ENCODE assay signal across 21 cellular contexts in genomic region chr14:61151276-61151675, GRCh38.
DNase-seq lines count a peak whose midpoint lies in the region; ATAC-seq, FAIRE-seq and TF ChIP-seq lines count a peak whose summit lies in the region.
"Had no signal": no experiment of that assay in that cellular context is flagged by ENCODE, and none has a peak within 500 bp of the region (broad histone marks: within the 10 kb centered on the region; RNA-seq: fewer than 3 reads in every experiment).

No MANE protein-coding gene starts in this region.

- H3K36me3 ChIP-seq in SK-N-SH (replicated peaks in 1 of 2; ENCODE audit: control insufficient read depth in 1 of 2, insufficient read depth in 2 of 2, low read length in 1 of 2) (no peaks in the 10 kb centered on the region), brain microvascular endothelial cell (replicated peaks) (no peaks in the 10 kb centered on the region)
- no peaks in the 10 kb centered on the region for H3K36me3 ChIP-seq in CD8-positive, alpha-beta T cell (ENCODE audit: insufficient read depth, low read length)

- no peak overlapping the region for H3K9ac ChIP-seq in SK-N-SH

- H3K27ac Mint-ChIP-seq in CD8-positive, alpha-beta T cell = no peak overlapping the region
- no peak overlapping the region for H3K27ac Mint-ChIP-seq in mesothelial cell of epicardium

- no peak overlapping the region for H3K4me3 ChIP-seq in SK-N-SH (ENCODE audit: low read depth in 2 of 2, low read length in 1 of 2)
- H3K4me3 ChIP-seq in brain microvascular endothelial cell (ENCODE audit: low read depth, low read length) = no peak overlapping the region
- no peak overlapping the region for H3K4me3 ChIP-seq in CD8-positive, alpha-beta T cell (ENCODE audit: low read depth, low read length)

- H3K9me3 ChIP-seq in SK-N-SH = no peaks in the 10 kb centered on the region
- H3K9me3 ChIP-seq in CD8-positive, alpha-beta T cell (ENCODE audit: low read length) = no peaks in the 10 kb centered on the region
- H3K9me3 ChIP-seq: Caco-2 had no signal

- no peak for ATAC-seq in SK-N-SH treated with all-trans-retinoic acid at 6 μM for 48 hours
- no peak for ATAC-seq in CD8-positive, alpha-beta T cell
- ATAC-seq in HG03196 (IDR thresholded peaks at IDR 0.05; ENCODE audit: unreplicated experiment) = no peak
- ATAC-seq: HepG2 had no signal

- TF ChIP-seq RAD21 in SK-N-SH (IDR thresholded peaks at IDR 0.05; ENCODE audit: low read length) = no peak

- peak overlapping the region; percentile 1 to 90; a peak in 3 of 4 replicates for H3K27ac ChIP-seq in SK-N-SH (ENCODE audit: low read depth in 2 of 2, low read length in 1 of 2)
- peak overlapping the region; percentile 55 for H3K27ac ChIP-seq in brain microvascular endothelial cell
- H3K27ac ChIP-seq in CD8-positive, alpha-beta T cell (ENCODE audit: low read depth, low read length) = no peak overlapping the region
- H3K27ac ChIP-seq: 22Rv1, C4-2B had no signal

- CTCF ChIA-PET in SK-N-SH (lab: Yijun Ruan, JAX) = interaction anchor here (0.7 kb wide), 1 partner anchor 994 kb away, joined by 3 read pairs; no protein-coding TSS in a partner anchor
- CTCF ChIA-PET in CD8-positive, alpha-beta T cell (lab: Charles Lee) = no interaction called here

- no peaks in the 10 kb centered on the region for H3K27me3 ChIP-seq in SK-N-SH (ENCODE audit: insufficient read depth)
- H3K27me3 ChIP-seq in brain microvascular endothelial cell (replicated peaks) = no peaks in the 10 kb centered on the region
- H3K27me3 ChIP-seq in CD8-positive, alpha-beta T cell (ENCODE audit: insufficient read depth, low read length) = no peaks in the 10 kb centered on the region

- peaks cover 45% of the 10 kb centered on the region for H3F3A ChIP-seq in SK-N-SH (replicated peaks; ENCODE audit: insufficient read depth)

- H3K4me3 Mint-ChIP-seq in CD8-positive, alpha-beta T cell = no peak overlapping the region
- no peak overlapping the region for H3K4me3 Mint-ChIP-seq in mesothelial cell of epicardium

- H3K36me3 Mint-ChIP-seq in CD8-positive, alpha-beta T cell = no peaks in the 10 kb centered on the region
- H3K36me3 Mint-ChIP-seq in mesothelial cell of epicardium = no peaks in the 10 kb centered on the region

- POLR2A ChIA-PET in SK-N-SH (lab: Yijun Ruan, JAX) = no interaction called here
- POLR2A ChIA-PET in CD8-positive, alpha-beta T cell (lab: Charles Lee) = no interaction called here

- TF ChIP-seq EP300 in SK-N-SH (IDR thresholded peaks at IDR 0.05; ENCODE audit: borderline replicate concordance in 1 of 2, low read depth in 1 of 2, low read length in 1 of 2) = no peak

- peaks cover 16% of the 10 kb centered on the region for H3K27me3 Mint-ChIP-seq in CD8-positive, alpha-beta T cell (ENCODE audit: low read depth)
- no peaks in the 10 kb centered on the region for H3K27me3 Mint-ChIP-seq in mesothelial cell of epicardium (ENCODE audit: low read depth)

- DNase-seq in SK-N-SH (no peak), brain microvascular endothelial cell (no peak), iris pigment epithelial cell (ENCODE audit: low read depth) (peak; percentile 31), urothelium cell line (ENCODE audit: low spot score) (no peak), mesothelial cell of epicardium (ENCODE audit: low spot score in 2 of 2, unreplicated experiment in 2 of 2) (no peak)
- DNase-seq in CD8-positive, alpha-beta T cell = no peak
- DNase-seq: Caco-2, DMS53, GOT3, Karpas-422, NCI-H187 treated with DMSO at 0.1 percent for 48 hours, NCI-H2171, NCI-H82, SHP77 treated with DMSO at 0.1 percent for 48 hours had no signal

- no peaks in the 10 kb centered on the region for H3K9me2 ChIP-seq in SK-N-SH

- in situ Hi-C loops in brain microvascular endothelial cell (cut with HindIII; ENCODE audit: low pct_ligation_motif_present, low sequenced_read_pairs) = no loop called here

- H3K4me1 ChIP-seq in SK-N-SH (ENCODE audit: control insufficient read depth in 1 of 2, insufficient read depth in 2 of 2, low read depth in 1 of 2, low read length in 1 of 2) = peaks cover 42 to 67% of the 10 kb centered on the region in 2 experiments
- no peaks in the 10 kb centered on the region for H3K4me1 ChIP-seq in CD8-positive, alpha-beta T cell (ENCODE audit: insufficient read depth, low read length)
- H3K4me1 ChIP-seq: Caco-2 had no signal

- no peaks in the 10 kb centered on the region for H3K4me1 Mint-ChIP-seq in CD8-positive, alpha-beta T cell (ENCODE audit: low read depth)
- peaks cover 56% of the 10 kb centered on the region for H3K4me1 Mint-ChIP-seq in mesothelial cell of epicardium

- intact Hi-C loops in CD8-positive, alpha-beta T cell (cut with DNase I, micrococcal nuclease) = no loop called here

- H3K9me3 Mint-ChIP-seq in CD8-positive, alpha-beta T cell = no peaks in the 10 kb centered on the region
- H3K9me3 Mint-ChIP-seq in mesothelial cell of epicardium = no peaks in the 10 kb centered on the region

- no peak overlapping the region for H3K4me2 ChIP-seq in SK-N-SH

- TF ChIP-seq CTCF in SK-N-SH (IDR thresholded peaks at IDR 0.05) (no peak), brain microvascular endothelial cell (IDR thresholded peaks at IDR 0.05; ENCODE audit: low read depth, low read length, missing control alignments) (no peak), mesothelial cell of epicardium (IDR thresholded peaks at IDR 0.05; ENCODE audit: unreplicated experiment) (no peak)
- TF ChIP-seq CTCF in CD8-positive, alpha-beta T cell (IDR thresholded peaks at IDR 0.05) = no peak

- 94% methylated on average over 3 of the region's 3 CpGs for WGBS in SK-N-SH (ENCODE audit: low lambda C conversion rate)

- no peaks in the 10 kb centered on the region for H4K20me1 ChIP-seq in SK-N-SH (ENCODE audit: insufficient read depth)

- H2AFZ ChIP-seq in SK-N-SH (ENCODE audit: low read depth) = no peak overlapping the region

- FAIRE-seq in urothelium cell line (lab: Jason Lieb, UNC) = peak; percentile 70
- FAIRE-seq: GM18507, HepG2, RCC 7860 had no signal

- no peaks in the 10 kb centered on the region for H3K79me2 ChIP-seq in SK-N-SH (ENCODE audit: insufficient read depth)

TF ChIP-seq in SK-N-SH, 30 proteins besides CTCF, POLR2A, EP300 and RAD21:
- no peak for TF ChIP-seq RCOR1 (IDR thresholded peaks at IDR 0.05; ENCODE audit: low read length)
- no peak for TF ChIP-seq FOSL2 (IDR thresholded peaks at IDR 0.05; ENCODE audit: borderline replicate concordance, low read depth)
- TF ChIP-seq, protein P1, sequence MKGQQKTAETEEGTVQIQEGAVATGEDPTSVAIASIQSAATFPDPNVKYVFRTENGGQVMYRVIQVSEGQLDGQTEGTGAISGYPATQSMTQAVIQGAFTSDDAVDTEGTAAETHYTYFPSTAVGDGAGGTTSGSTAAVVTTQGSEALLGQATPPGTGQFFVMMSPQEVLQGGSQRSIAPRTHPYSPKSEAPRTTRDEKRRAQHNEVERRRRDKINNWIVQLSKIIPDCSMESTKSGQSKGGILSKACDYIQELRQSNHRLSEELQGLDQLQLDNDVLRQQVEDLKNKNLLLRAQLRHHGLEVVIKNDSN (IDR thresholded peaks at IDR 0.05; ENCODE audit: borderline replicate concordance, low read depth) = no peak
- TF ChIP-seq NFIC (IDR thresholded peaks at IDR 0.05; ENCODE audit: borderline replicate concordance) = no peak
TF ChIP-seq in SK-N-SH: peak in this region for 0.

TF ChIP-seq in SK-N-SH treated with all-trans-retinoic acid at 6 μM for 48 hours, 23 proteins besides CTCF, POLR2A, EP300 and RAD21:
- no peak for TF ChIP-seq SNAI2 (CRISPR knock-in tag; IDR thresholded peaks at IDR 0.05)
- TF ChIP-seq, protein P2, sequence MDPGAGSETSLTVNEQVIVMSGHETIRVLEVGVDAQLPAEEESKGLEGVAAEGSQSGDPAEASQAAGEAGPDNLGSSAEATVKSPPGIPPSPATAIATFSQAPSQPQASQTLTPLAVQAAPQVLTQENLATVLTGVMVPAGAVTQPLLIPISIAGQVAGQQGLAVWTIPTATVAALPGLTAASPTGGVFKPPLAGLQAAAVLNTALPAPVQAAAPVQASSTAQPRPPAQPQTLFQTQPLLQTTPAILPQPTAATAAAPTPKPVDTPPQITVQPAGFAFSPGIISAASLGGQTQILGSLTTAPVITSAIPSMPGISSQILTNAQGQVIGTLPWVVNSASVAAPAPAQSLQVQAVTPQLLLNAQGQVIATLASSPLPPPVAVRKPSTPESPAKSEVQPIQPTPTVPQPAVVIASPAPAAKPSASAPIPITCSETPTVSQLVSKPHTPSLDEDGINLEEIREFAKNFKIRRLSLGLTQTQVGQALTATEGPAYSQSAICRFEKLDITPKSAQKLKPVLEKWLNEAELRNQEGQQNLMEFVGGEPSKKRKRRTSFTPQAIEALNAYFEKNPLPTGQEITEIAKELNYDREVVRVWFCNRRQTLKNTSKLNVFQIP (CRISPR knock-in tag; IDR thresholded peaks at IDR 0.05; ENCODE audit: borderline replicate concordance, low read depth) = no peak
- TF ChIP-seq ZNF8 (CRISPR knock-in tag; IDR thresholded peaks at IDR 0.05) = no peak
- TF ChIP-seq OSR1 (CRISPR knock-in tag; IDR thresholded peaks at IDR 0.05) = no peak
- TF ChIP-seq TCF4 (CRISPR knock-in tag; IDR thresholded peaks at IDR 0.05; ENCODE audit: borderline replicate concordance) = no peak
- no peak for TF ChIP-seq ISL1 (CRISPR knock-in tag; IDR thresholded peaks at IDR 0.05)
- TF ChIP-seq ZNF565 (CRISPR knock-in tag; conservative IDR thresholded peaks at IDR 0.05; ENCODE audit: low read depth) = no peak
- TF ChIP-seq PPARA (CRISPR knock-in tag; IDR thresholded peaks at IDR 0.05; ENCODE audit: borderline replicate concordance) = no peak
